ENCODE assay signal across 16 cellular contexts in genomic region chr3:159818399-159818798, GRCh38. TPM values are rescaled to one million over a fixed set of nuclear protein-coding genes. Genes with fewer than 3 reads are reported as not detected.
DNase-seq lines count a peak whose midpoint lies in the region; ATAC-seq, FAIRE-seq and TF ChIP-seq lines count a peak whose summit lies in the region.
"Had no signal": no experiment of that assay in that cellular context is flagged by ENCODE, and none has a peak within 500 bp of the region (broad histone marks: within the 10 kb centered on the region; RNA-seq: fewer than 3 reads in every experiment).

No MANE protein-coding gene starts in this region.

- H3K27ac ChIP-seq in GM12878 (ENCODE audit: control insufficient read depth, insufficient read depth), result no peak overlapping the region
- H3K27ac ChIP-seq: esophagus squamous epithelium, PC-9, vagina had no signal

- SMC1A ChIA-PET in GM12878 (lab: Charles Lee; ENCODE audit: uncharacterized antibody, unreplicated experiment), result interaction anchor here (0.6 to 2.8 kb wide), 4 partner anchors 10 to 345 kb away, joined by 3 to 10 read pairs (median 3); no protein-coding TSS in a partner anchor

- POLR2A ChIA-PET in GM12878 (lab: Charles Lee), result no interaction called here

- H3K9me3 Mint-ChIP-seq in stimulated activated naive CD8-positive, alpha-beta T cell treated with anti-CD3 and anti-CD28 coated beads, Interleukin-15, amount 100 ng/mL, for 72 hours, result no peaks in the 10 kb centered on the region
- H3K9me3 Mint-ChIP-seq: activated naive CD4-positive, alpha-beta T cell treated with anti-CD3 and anti-CD28 coated beads for 36 hours had no signal

- CTCF ChIA-PET in GM12878 (lab: Yijun Ruan, JAX), result interaction anchor here (0.6 to 5.4 kb wide), 7 partner anchors 9 to 558 kb away, joined by 3 to 25 read pairs (median 5); no protein-coding TSS in a partner anchor

- peak in 1 of 3 experiments; percentile 24; a peak in 1 of 6 replicates for TF ChIP-seq CTCF in GM12878 (IDR thresholded peaks at IDR 0.05 in 2 of 3, conservative IDR thresholded peaks at IDR 0.05 in 1 of 3; ENCODE audit: control insufficient read depth in 2 of 3, extremely low read depth in 1 of 3, insufficient read depth in 1 of 3, low read depth in 3 of 3, low read length in 3 of 3)

- no peak overlapping the region for H3K4me3 Mint-ChIP-seq in stimulated activated naive CD8-positive, alpha-beta T cell treated with anti-CD3 and anti-CD28 coated beads, Interleukin-15, amount 100 ng/mL, for 72 hours
- H3K4me3 Mint-ChIP-seq: activated naive CD4-positive, alpha-beta T cell treated with anti-CD3 and anti-CD28 coated beads for 36 hours had no signal

- no peaks in the 10 kb centered on the region for H3K36me3 ChIP-seq in GM12878 (ENCODE audit: control insufficient read depth in 2 of 2, insufficient read depth in 2 of 2, low read length in 1 of 2)
- H3K36me3 ChIP-seq: esophagus squamous epithelium, vagina had no signal

- H3K79me2 ChIP-seq in GM12878 (ENCODE audit: control insufficient read depth, insufficient read depth, low read length), result no peaks in the 10 kb centered on the region

- H3K27ac Mint-ChIP-seq in stimulated activated naive CD8-positive, alpha-beta T cell treated with anti-CD3 and anti-CD28 coated beads, Interleukin-15, amount 100 ng/mL, for 72 hours, result no peak overlapping the region
- H3K27ac Mint-ChIP-seq: activated naive CD4-positive, alpha-beta T cell treated with anti-CD3 and anti-CD28 coated beads for 36 hours had no signal

- H3K27me3 Mint-ChIP-seq in stimulated activated naive CD8-positive, alpha-beta T cell treated with anti-CD3 and anti-CD28 coated beads, Interleukin-15, amount 100 ng/mL, for 72 hours, result peaks cover 18% of the 10 kb centered on the region

- no peak for FAIRE-seq in GM12878 (lab: Jason Lieb, UNC)
- FAIRE-seq: GM18507 had no signal

- no peaks in the 10 kb centered on the region for H4K20me1 ChIP-seq in GM12878 (ENCODE audit: control insufficient read depth, insufficient read depth)

- no peaks in the 10 kb centered on the region for H3K9me3 ChIP-seq in GM12878 (replicated peaks; ENCODE audit: control insufficient read depth, insufficient read depth, low read length)
- H3K9me3 ChIP-seq: esophagus squamous epithelium, vagina had no signal

- no peaks in the 10 kb centered on the region; a peak in 1 of 4 replicates for H3K27me3 ChIP-seq in GM12878 (replicated peaks in 1 of 2; ENCODE audit: control insufficient read depth in 2 of 2, insufficient read depth in 2 of 2, low read length in 1 of 2)
- H3K27me3 ChIP-seq: esophagus squamous epithelium, vagina had no signal

- in situ Hi-C loops in GM12878 (cut with MboI), result loop anchor here (5.0 kb wide), 1 partner anchor 971 kb away; no protein-coding TSS in a partner anchor

- H3K4me2 ChIP-seq in GM12878 (ENCODE audit: control insufficient read depth, insufficient read depth), result no peak overlapping the region
- H3K4me2 ChIP-seq: PC-9 had no signal

- no peak overlapping the region for H2AFZ ChIP-seq in GM12878 (ENCODE audit: control insufficient read depth, low read depth, low read length)
- H2AFZ ChIP-seq: PC-9 had no signal

- TF ChIP-seq POLR2A in GM12878 (IDR thresholded peaks at IDR 0.05; ENCODE audit: low read depth, low read length), result no peak

- BruUV-seq in GM12878 (replicated peaks; lab: Mats Ljungman, UMichigan), result no TSS peak

- no peaks in the 10 kb centered on the region for H3K4me1 ChIP-seq in GM12878 (ENCODE audit: control insufficient read depth, insufficient read depth, low read length)

- no peak for DNase-seq in stimulated activated naive CD8-positive, alpha-beta T cell treated with anti-CD3 and anti-CD28 coated beads, Interleukin-15, amount 100 ng/mL, for 72 hours
- no peak for DNase-seq in stimulated activated naive CD8-positive, alpha-beta T cell treated with anti-CD3 and anti-CD28 coated beads, Interleukin-15, Interleukin-2, amounts not matched to agents 100 U/mL and 50 U/mL, for 24 hours
- DNase-seq in GM12878 (ENCODE audit: low read depth, low spot score) (no peak), left lobe of liver (ENCODE audit: low spot score) (peak; percentile 97), NAMALWA (ENCODE audit: low spot score) (no peak), NCI-H2171 (lab: John Stamatoyannopoulos, UW) (no peak)
- DNase-seq: ACHN; activated CD8-positive, alpha-beta memory T cell treated with anti-CD3 and anti-CD28 coated beads for 24 hours; activated naive CD4-positive, alpha-beta T cell treated with anti-CD3 and anti-CD28 coated beads for 36 hours; DMS79; esophagus squamous epithelium; PC-9 had no signal

- H3K9ac ChIP-seq in GM12878 (ENCODE audit: control insufficient read depth, insufficient read depth, low read length), result no peak overlapping the region

- TF ChIP-seq EP300 in GM12878 (IDR thresholded peaks at IDR 0.05; ENCODE audit: borderline replicate concordance in 1 of 2, control insufficient read depth in 1 of 2, low read depth in 2 of 2, low read length in 2 of 2), result no peak

- WGBS in GM12878 (ENCODE audit: insufficient coverage, insufficient replicate concordance, low lambda C conversion rate, missing lambda C conversion rate), result 38% methylated on average over 3 of the region's 3 CpGs

- intact Hi-C loops in GM12878 (cut with micrococcal nuclease; ENCODE audit: unreplicated experiment), result no loop called here

- TF ChIP-seq RAD21 in GM12878 (IDR thresholded peaks at IDR 0.05; ENCODE audit: insufficient read depth, low read depth, low read length), result 0 out of 2 replicates have a peak, but pooled peaks have one; percentile 27

- no peaks in the 10 kb centered on the region for H3K4me1 Mint-ChIP-seq in stimulated activated naive CD8-positive, alpha-beta T cell treated with anti-CD3 and anti-CD28 coated beads, Interleukin-15, amount 100 ng/mL, for 72 hours

- RAD21 ChIA-PET in GM12878 (lab: Charles Lee; ENCODE audit: unreplicated experiment), result interaction anchor here (1.0 kb wide), 1 partner anchor 188 kb away, joined by 3 read pairs; no protein-coding TSS in a partner anchor

- no peak overlapping the region for H3K4me3 ChIP-seq in GM12878
- H3K4me3 ChIP-seq: esophagus squamous epithelium, PC-9, vagina had no signal

- peak; percentile 34 for ATAC-seq in stimulated activated naive CD8-positive, alpha-beta T cell treated with anti-CD3 and anti-CD28 coated beads, Interleukin-15, amount 100 ng/mL, for 72 hours
- ATAC-seq in stimulated activated naive CD8-positive, alpha-beta T cell treated with anti-CD3 and anti-CD28 coated beads, Interleukin-15, Interleukin-2, amounts not matched to agents 100 U/mL and 50 U/mL, for 24 hours, result no peak
- ATAC-seq in GM12878, result peak; percentile 63
- peak; percentile 95 for ATAC-seq in left lobe of liver
- no peak for ATAC-seq in GM18909 (IDR thresholded peaks at IDR 0.05; ENCODE audit: poor library complexity, unreplicated experiment)
- ATAC-seq in HG02840 (IDR thresholded peaks at IDR 0.05; ENCODE audit: low FRiP score, unreplicated experiment), result no peak

TF ChIP-seq in GM12878, 131 proteins besides CTCF, POLR2A, EP300 and RAD21 (continues in another document):
- TF ChIP-seq ZNF217 (IDR thresholded peaks at IDR 0.05), result no peak
- TF ChIP-seq SMAD5 (IDR thresholded peaks at IDR 0.05; ENCODE audit: low read depth), result no peak
- no peak for TF ChIP-seq IKZF2 (IDR thresholded peaks at IDR 0.05)
- no peak for TF ChIP-seq REST (IDR thresholded peaks at IDR 0.05; ENCODE audit: low read depth, low read length)
- no peak for TF ChIP-seq ZNF207 (IDR thresholded peaks at IDR 0.05; ENCODE audit: borderline replicate concordance)
- TF ChIP-seq EED (IDR thresholded peaks at IDR 0.05; ENCODE audit: low read depth), result no peak

RNA-seq across cellular contexts. Expression of gene SCHIP1, which starts 21.3 kb away (rescaled TPM):
- 0.17 TPM in 1 of 2 replicates, not detected in the other for total RNA-seq in GM12878 (2013; cell fraction: nucleolus; rRNA removed)
- total RNA-seq in GM12878 (2014; rRNA removed) (0.98 and 1.4 TPM in 2 replicates), GM12878 (2014; rRNA removed; fragmentation: Illumina TruSeq; extraction: Trizol) (1.4 and 1.6 TPM in 2 replicates), GM12878 (2021) (0.27 and 1.5 TPM in 2 replicates), left lobe of liver (2.3 TPM)
- not detected for polyA plus RNA-seq in GM12878 (2011; ENCODE audit: low read depth)
- polyA plus RNA-seq in GM12878 (2011; rRNA removed) (0.10 TPM in 1 of 2 replicates, not detected in the other), GM12878 (2014; fragmentation: Illumina TruSeq; extraction: Trizol) (1.7 and 2.8 TPM in 2 replicates), GM12878 (2014; fragmentation: Nextera tagmentation; extraction: Ambion mirVana) (1 to 10 TPM; 1.2 to 2.8 TPM), GM12878 (2014; rRNA removed) (1.1 and 1.2 TPM in 2 replicates), GM12878 (2016; fragmentation: Nextera tagmentation; extraction: Ambion mirVana) (1 to 10 TPM in 1 of 2 experiments, under 1 TPM in 1; 0.84 to 2.1 TPM)
- 0.05 and 0.07 TPM in 2 replicates for polyA plus RNA-seq in GM12878 (2011; cell fraction: cytosol; rRNA removed)
- polyA plus RNA-seq in GM12878 (2011; cell fraction: nucleus; rRNA removed), result 0.10 and 0.39 TPM in 2 replicates
- 0.25 TPM in 1 of 2 replicates, not detected in the other for polyA plus RNA-seq in GM12878 (2012)
- 0.05 and 0.07 TPM in 2 replicates for polyA minus RNA-seq in GM12878 (2011; rRNA and poly(A)+ RNA removed)
- polyA minus RNA-seq in GM12878 (2011; cell fraction: cytosol; rRNA and poly(A)+ RNA removed), result not detected in 2 replicates
- polyA minus RNA-seq in GM12878 (2011; cell fraction: nucleus; rRNA and poly(A)+ RNA removed), result 0.36 TPM in 1 of 2 replicates, not detected in the other
- total RNA-seq: activated naive CD4-positive, alpha-beta T cell treated with anti-CD3 and anti-CD28 coated beads for 36 hours had no signal

Comparison
In these comparisons a context has a peak if more than half of its experiments do, and no peak if none do; other contexts are left out.
1. ATAC-seq: peak in stimulated activated naive CD8-positive, alpha-beta T cell treated with anti-CD3 and anti-CD28 coated beads, Interleukin-15, amount 100 ng/mL, for 72 hours (single experiment), GM12878 (single experiment) and left lobe of liver (single experiment); none in stimulated activated naive CD8-positive, alpha-beta T cell treated with anti-CD3 and anti-CD28 coated beads, Interleukin-15, Interleukin-2, amounts not matched to agents 100 U/mL and 50 U/mL, for 24 hours (single experiment), GM18909 (single experiment) and HG02840 (single experiment).